In the genomic region with DNA sequence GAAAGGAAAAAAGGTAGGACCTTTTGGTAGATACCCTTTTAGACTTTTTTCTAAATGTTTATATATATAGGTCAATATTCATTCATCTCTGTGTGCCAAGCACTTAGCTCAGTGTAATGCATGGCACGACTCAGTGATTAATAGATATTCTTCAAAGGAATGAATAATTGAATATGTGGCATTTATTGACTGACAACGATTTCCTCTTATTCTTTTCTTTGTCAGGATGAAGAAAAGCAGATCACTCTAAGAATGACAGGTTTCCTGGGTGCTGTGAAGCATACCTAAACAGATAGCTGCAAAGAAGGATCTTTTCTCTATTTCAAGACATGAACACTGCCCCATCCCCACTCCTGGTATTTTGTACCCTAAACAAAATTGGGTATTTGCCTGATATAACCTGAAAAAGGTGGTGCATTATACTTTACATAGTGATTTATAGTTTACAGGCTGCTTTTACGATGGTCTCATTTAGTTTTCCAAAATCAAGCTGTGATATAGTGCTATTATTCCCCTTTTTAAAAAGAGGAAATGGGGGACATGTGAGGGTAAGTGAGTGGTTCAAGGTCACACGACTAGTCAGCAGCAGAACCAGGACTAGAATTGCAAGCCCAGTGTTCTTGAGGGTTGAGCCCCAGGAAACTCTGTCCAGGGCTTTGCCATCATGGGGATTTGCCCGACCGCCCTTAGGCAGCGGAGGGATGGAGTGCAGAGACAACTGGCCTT, we compare ENCODE assay signal across 1 cellular context.
TF ChIP-seq lines count a peak whose summit lies in the region.

No MANE protein-coding gene starts in this region.

TF ChIP-seq in SK-N-SH, 30 proteins besides CTCF, POLR2A, EP300 and RAD21 (continued from another document):
- TF ChIP-seq, protein P1, sequence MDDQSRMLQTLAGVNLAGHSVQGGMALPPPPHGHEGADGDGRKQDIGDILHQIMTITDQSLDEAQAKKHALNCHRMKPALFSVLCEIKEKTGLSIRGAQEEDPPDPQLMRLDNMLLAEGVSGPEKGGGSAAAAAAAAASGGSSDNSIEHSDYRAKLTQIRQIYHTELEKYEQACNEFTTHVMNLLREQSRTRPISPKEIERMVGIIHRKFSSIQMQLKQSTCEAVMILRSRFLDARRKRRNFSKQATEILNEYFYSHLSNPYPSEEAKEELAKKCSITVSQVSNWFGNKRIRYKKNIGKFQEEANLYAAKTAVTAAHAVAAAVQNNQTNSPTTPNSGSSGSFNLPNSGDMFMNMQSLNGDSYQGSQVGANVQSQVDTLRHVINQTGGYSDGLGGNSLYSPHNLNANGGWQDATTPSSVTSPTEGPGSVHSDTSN (IDR thresholded peaks at IDR 0.05) = peak; percentile 41; the same call in 1 of the 2 replicates
- no peak for TF ChIP-seq TAF1 (IDR thresholded peaks at IDR 0.05; ENCODE audit: borderline replicate concordance, low read depth, low read length)
- no peak for TF ChIP-seq MEF2A (IDR thresholded peaks at IDR 0.05; ENCODE audit: borderline replicate concordance, low read depth)
